ENCODE assay signal across 1 cellular context in the genomic region with DNA sequence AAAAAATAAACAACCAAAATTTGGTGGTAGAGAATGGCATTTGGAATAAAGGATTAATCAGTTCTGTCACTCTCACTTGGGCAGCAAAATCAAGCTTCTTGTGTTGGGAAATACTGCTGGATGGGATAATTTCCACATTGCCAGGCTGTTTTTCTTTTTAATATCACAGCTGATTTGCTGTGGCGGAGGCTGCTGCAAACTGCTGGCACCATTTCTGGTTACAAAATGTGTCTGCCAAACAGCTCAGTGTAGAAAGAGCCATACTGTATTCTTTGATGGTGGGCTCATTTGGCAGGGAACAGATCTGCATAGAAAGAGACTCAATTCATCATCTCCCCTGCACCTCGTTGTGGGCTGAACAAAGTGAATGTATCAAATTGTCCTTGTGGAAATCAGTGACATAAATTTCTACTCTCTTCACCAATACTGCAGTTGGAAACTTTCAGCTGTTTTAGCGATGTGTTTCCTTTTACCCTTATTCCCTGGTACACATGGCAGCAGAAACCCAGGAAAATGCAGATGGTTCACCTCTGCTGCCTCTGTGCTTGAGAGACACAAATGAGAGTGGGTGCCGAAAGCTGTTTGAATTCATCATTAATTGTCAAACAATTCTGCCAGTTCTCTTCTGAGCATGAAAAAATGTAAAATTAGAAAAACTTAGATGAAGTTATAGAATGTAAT.
TF ChIP-seq lines count a peak whose summit lies in the region.

No MANE protein-coding gene starts in this region.

TF ChIP-seq in IMR-90, 13 proteins besides CTCF, POLR2A, EP300 and RAD21:
- TF ChIP-seq, protein P1, sequence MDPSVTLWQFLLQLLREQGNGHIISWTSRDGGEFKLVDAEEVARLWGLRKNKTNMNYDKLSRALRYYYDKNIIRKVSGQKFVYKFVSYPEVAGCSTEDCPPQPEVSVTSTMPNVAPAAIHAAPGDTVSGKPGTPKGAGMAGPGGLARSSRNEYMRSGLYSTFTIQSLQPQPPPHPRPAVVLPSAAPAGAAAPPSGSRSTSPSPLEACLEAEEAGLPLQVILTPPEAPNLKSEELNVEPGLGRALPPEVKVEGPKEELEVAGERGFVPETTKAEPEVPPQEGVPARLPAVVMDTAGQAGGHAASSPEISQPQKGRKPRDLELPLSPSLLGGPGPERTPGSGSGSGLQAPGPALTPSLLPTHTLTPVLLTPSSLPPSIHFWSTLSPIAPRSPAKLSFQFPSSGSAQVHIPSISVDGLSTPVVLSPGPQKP (IDR thresholded peaks at IDR 0.05; ENCODE audit: borderline replicate concordance, low read depth, low read length): no peak
- TF ChIP-seq BHLHE40 (IDR thresholded peaks at IDR 0.05; ENCODE audit: low read depth, low read length) (no peak), SMC3 (IDR thresholded peaks at IDR 0.05; ENCODE audit: low read depth, low read length) (no peak)
- TF ChIP-seq, protein P2, sequence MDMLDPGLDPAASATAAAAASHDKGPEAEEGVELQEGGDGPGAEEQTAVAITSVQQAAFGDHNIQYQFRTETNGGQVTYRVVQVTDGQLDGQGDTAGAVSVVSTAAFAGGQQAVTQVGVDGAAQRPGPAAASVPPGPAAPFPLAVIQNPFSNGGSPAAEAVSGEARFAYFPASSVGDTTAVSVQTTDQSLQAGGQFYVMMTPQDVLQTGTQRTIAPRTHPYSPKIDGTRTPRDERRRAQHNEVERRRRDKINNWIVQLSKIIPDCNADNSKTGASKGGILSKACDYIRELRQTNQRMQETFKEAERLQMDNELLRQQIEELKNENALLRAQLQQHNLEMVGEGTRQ (IDR thresholded peaks at IDR 0.05; ENCODE audit: low read depth, low read length): no peak
